ENCODE assay signal across 8 cellular contexts in the genomic region with DNA sequence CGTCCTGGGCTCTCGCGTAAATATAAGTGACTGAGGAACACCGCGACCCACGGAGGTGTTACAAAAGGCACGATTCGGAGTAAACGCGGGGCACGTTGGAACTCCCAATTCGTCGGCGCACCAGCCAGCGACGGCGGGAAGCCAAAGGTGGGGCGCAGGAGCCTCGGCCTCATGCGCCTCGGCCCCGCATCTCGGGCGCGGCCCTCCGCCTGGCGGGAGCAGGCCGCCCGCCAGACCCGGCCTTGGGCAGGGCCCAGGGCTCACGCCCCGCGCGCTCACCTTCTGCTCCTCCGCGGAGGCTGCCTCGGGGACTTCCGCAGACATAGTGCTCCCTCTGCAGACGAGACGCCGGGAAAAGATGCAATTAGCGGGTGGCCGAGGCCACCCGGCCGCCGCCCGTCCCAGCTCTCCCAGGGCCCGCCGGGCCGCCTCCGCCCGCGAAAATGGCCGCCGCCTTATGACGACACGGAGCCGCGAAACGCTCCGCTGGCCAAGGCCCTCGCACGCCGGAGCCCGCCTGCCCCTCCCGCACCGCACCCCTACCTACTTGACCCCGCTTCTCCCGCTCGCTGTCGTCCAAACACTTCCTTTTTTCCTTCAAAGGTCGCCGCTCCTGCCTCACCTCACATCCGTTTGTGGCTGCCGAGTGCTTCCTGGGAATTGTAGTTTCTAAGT. TPM values are rescaled to one million over a fixed set of nuclear protein-coding genes. Genes with fewer than 3 reads are reported as not detected.
A peak's percentile ranks its signal among the peaks of the same experiment; 100 is the strongest.
DNase-seq lines count a peak whose midpoint lies in the region; ATAC-seq, FAIRE-seq and TF ChIP-seq lines count a peak whose summit lies in the region.

Gene ARPP19, minus strand, starts transcription at position 462 of the 675 bp plus-strand sequence. Its CDS starts 138 bp downstream, at position 324.

- H3K27me3 Mint-ChIP-seq in activated CD4-positive, alpha-beta T cell treated with anti-CD3 and anti-CD28 coated beads, Interleukin-2, amount 10 ng/mL, durations not matched to agents 24 days and 14 days: peaks cover under 1% of the 10 kb centered on the region

- H3K4me1 Mint-ChIP-seq in activated CD4-positive, alpha-beta T cell treated with anti-CD3 and anti-CD28 coated beads, Interleukin-2, amount 10 ng/mL, durations not matched to agents 24 days and 14 days: peaks cover 29% of the 10 kb centered on the region

- H3K9me3 Mint-ChIP-seq in activated CD4-positive, alpha-beta T cell treated with anti-CD3 and anti-CD28 coated beads, Interleukin-2, amount 10 ng/mL, durations not matched to agents 24 days and 14 days: peaks cover 1% of the 10 kb centered on the region

- H3K4me3 ChIP-seq in BE2C (ENCODE audit: low read depth, low read length): peak within 1 kb of the TSS; percentile 92
- H3K4me3 ChIP-seq in coronary artery: peak within 1 kb of the TSS; percentile 77

- H3K4me1 ChIP-seq in BE2C: no peaks in the 10 kb centered on the region

- peaks cover 3% of the 10 kb centered on the region; the same call in 1 of the 2 replicates for H3K36me3 ChIP-seq in BE2C

- FAIRE-seq in GM19239 (lab: Jason Lieb, UNC): peak; percentile 89

- H3K36me3 Mint-ChIP-seq in activated CD4-positive, alpha-beta T cell treated with anti-CD3 and anti-CD28 coated beads, Interleukin-2, amount 10 ng/mL, durations not matched to agents 24 days and 14 days (ENCODE audit: low read depth): peaks cover 9% of the 10 kb centered on the region

- peak within 1 kb of the TSS; percentile 88 for H3K4me3 Mint-ChIP-seq in activated CD4-positive, alpha-beta T cell treated with anti-CD3 and anti-CD28 coated beads, Interleukin-2, amount 10 ng/mL, durations not matched to agents 24 days and 14 days

- H3K27ac Mint-ChIP-seq in activated CD4-positive, alpha-beta T cell treated with anti-CD3 and anti-CD28 coated beads, Interleukin-2, amount 10 ng/mL, durations not matched to agents 24 days and 14 days: peak within 1 kb of the TSS; percentile 99

- H3K27me3 ChIP-seq in BE2C: no peaks in the 10 kb centered on the region

- no peaks in the 10 kb centered on the region for H3K9me3 ChIP-seq in BE2C

- ATAC-seq in HG03457 (IDR thresholded peaks at IDR 0.05; ENCODE audit: unreplicated experiment): peak; percentile 57

- TF ChIP-seq CTCF in BE2C (IDR thresholded peaks at IDR 0.05; ENCODE audit: low read depth, low read length): 0 out of 2 replicates have a peak, but pooled peaks have one; percentile 8
- no peak for TF ChIP-seq CTCF in coronary artery (IDR thresholded peaks at IDR 0.05)

- H3K27ac ChIP-seq in coronary artery: peak within 1 kb of the TSS; percentile 92 to 93

- DNase-seq in BE2C (peak; percentile 94), GM19239 (ENCODE audit: insufficient read length, low spot score) (peak; percentile 67), NCI-H524 (lab: John Stamatoyannopoulos, UW) (peak; percentile 95 to 96), coronary artery (ENCODE audit: low spot score) (peak; percentile 91), left kidney (ENCODE audit: low read depth, low spot score) (peak; percentile 98)
- peak; percentile 94 for DNase-seq in activated CD4-positive, alpha-beta T cell treated with anti-CD3 and anti-CD28 coated beads, Interleukin-2, amount 10 ng/mL, durations not matched to agents 24 days and 14 days
- DNase-seq in stimulated activated CD4-positive, alpha-beta T cell treated with anti-CD3 and anti-CD28 coated beads, Interleukin-2, amount 100 ng/mL, for 4 hours (ENCODE audit: low read depth): peak; percentile 64

- intact Hi-C loops in activated CD4-positive, alpha-beta T cell treated with anti-CD3 and anti-CD28 coated beads, Interleukin-2, amount 10 ng/mL, durations not matched to agents 24 days and 14 days (cut with micrococcal nuclease): loop anchor here (1.0 kb wide), 4 partner anchors 9 to 237 kb away; partner anchors contain the start of gene ATOSA

RNA-seq across cellular contexts. Expression of gene ARPP19, which starts in this region (rescaled TPM):
- polyA plus RNA-seq in BE2C (2012; ENCODE audit: insufficient read depth, insufficient read length, low read depth): 73.9 TPM
- total RNA-seq in activated CD4-positive, alpha-beta T cell treated with anti-CD3 and anti-CD28 coated beads, Interleukin-2, amount 10 ng/mL, durations not matched to agents 24 days and 14 days: 191 and 215 TPM in 2 replicates

Comparison
In these comparisons a context has a peak if more than half of its experiments do, and no peak if none do; other contexts are left out.
1. Peak in every context shown above with its lines: DNase-seq, ATAC-seq, H3K4me3 ChIP-seq and H3K27ac ChIP-seq.